ENCODE assay signal across 26 cellular contexts in the genomic region with DNA sequence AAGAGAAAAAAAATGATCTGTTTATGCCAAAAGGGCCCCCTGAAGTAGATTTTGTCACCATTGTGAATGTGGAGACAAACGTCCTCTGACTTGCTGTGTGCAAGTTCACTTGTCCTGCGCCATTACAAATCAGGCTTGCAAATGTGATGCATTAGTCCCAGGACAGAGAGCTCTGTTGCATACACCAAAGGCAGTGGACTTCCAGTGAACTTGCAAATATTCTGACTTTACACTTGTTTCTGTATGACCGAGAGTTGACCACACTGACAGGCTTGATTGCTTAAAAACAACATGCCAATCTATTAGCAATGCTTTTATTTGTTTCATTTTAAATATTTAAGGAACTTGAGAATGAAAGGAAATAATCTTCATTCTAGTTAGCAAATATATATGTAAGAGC.
DNase-seq lines count a peak whose midpoint lies in the region; ATAC-seq and TF ChIP-seq lines count a peak whose summit lies in the region.
"Had no signal": no experiment of that assay in that cellular context is flagged by ENCODE, and none has a peak within 500 bp of the region (broad histone marks: within the 10 kb centered on the region; RNA-seq: fewer than 3 reads in every experiment).

No MANE protein-coding gene starts in this region.

- H3K4me1 ChIP-seq in mucosa of descending colon (ENCODE audit: low read depth) = no peaks in the 10 kb centered on the region
- H3K4me1 ChIP-seq: prostate gland had no signal

- no peaks in the 10 kb centered on the region for H3K36me3 ChIP-seq in mucosa of descending colon (ENCODE audit: low read depth)
- H3K36me3 ChIP-seq: prostate gland, thoracic aorta had no signal

- intact Hi-C loops in mucosa of descending colon (cut with DNase I, micrococcal nuclease) = no loop called here

- no peak overlapping the region for H3K4me3 ChIP-seq in mucosa of descending colon
- H3K4me3 ChIP-seq: prostate gland, thoracic aorta had no signal

- H3K9me3 ChIP-seq in mucosa of descending colon = no peaks in the 10 kb centered on the region
- H3K9me3 ChIP-seq: prostate gland, thoracic aorta had no signal

- TF ChIP-seq CTCF in mucosa of descending colon (IDR thresholded peaks at IDR 0.05) = no peak

- DNase-seq in renal cortical epithelial cell (ENCODE audit: low read depth) (peak; percentile 75), dedifferentiated amniotic fluid mesenchymal stem cell (ENCODE audit: extremely low spot score) (no peak), mucosa of descending colon (no peak), NCI-H1436 (lab: John Stamatoyannopoulos, UW) (no peak), NCI-H510A treated with DMSO at 0.1 percent for 48 hours (lab: John Stamatoyannopoulos, UW) (no peak)
- DNase-seq: activated CD4-positive, alpha-beta memory T cell treated with anti-CD3 and anti-CD28 coated beads, Interleukin-2, amount 10 ng/mL, durations not matched to agents 7 days and 5 days; activated effector memory CD4-positive, alpha-beta T cell treated with Interleukin-2 at 50 U/mL for 16 hours; CD4-positive, CD25-positive, alpha-beta regulatory T cell; effector memory CD4-positive, alpha-beta T cell; foreskin melanocyte; hippocampal formation; IMR-90; NCI-H1417 treated with DMSO at 0.1 percent for 48 hours; NCI-H2171; NCI-H526 treated with DMSO at 0.1 percent for 48 hours; T1000 had no signal

- ATAC-seq in GM18867 (IDR thresholded peaks at IDR 0.05; ENCODE audit: unreplicated experiment) (peak; percentile 59), GM21619 (IDR thresholded peaks at IDR 0.05; ENCODE audit: unreplicated experiment) (peak; percentile 60), HG03442 (IDR thresholded peaks at IDR 0.05; ENCODE audit: unreplicated experiment) (peak; percentile 78), mucosa of descending colon (no peak)
- ATAC-seq: esophagus mucosa; HCT116; left ventricle myocardium superior; stimulated activated effector memory CD8-positive, alpha-beta T cell treated with anti-CD3 and anti-CD28 coated beads, Interleukin-12 subunit alpha, Interleukin-12 subunit beta, amount 100 ng/mL, for 72 hours; WTC11 had no signal
